In the genomic region with DNA sequence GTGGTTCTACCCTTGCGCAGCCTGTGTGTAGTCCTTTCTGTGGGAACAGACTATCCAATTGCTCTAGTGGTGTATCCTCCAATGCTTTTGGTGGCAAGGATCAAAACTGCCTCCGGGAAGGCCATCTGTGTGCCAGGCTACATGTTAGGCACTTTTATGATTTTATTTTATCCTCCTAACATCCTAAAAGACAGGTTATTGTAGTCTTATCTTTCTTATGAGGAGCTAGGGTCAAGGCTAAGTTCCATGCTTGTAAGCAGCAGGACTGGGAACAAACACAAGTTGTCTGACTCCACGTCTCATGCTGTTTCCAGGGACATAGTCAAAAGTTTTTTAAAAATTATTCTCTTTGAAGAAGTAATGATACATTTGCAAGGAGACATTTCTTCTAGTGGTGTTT, we compare ENCODE assay signal across 26 cellular contexts.
"Had no signal": no experiment of that assay in that cellular context is flagged by ENCODE, and none has a peak within 500 bp of the region (broad histone marks: within the 10 kb centered on the region; RNA-seq: fewer than 3 reads in every experiment).

No MANE protein-coding gene starts in this region.

- H3K9me3 ChIP-seq: stomach, suprapubic skin, testis, thoracic aorta, thyroid gland, tibial artery, tibial nerve, transverse colon, upper lobe of left lung, upper lobe of right lung, uterus, vagina had no signal

- H3K4me3 ChIP-seq: stomach, suprapubic skin, testis, thoracic aorta, thyroid gland, tibial artery, tibial nerve, transverse colon, upper lobe of left lung, upper lobe of right lung, uterus, vagina had no signal

- H3K36me3 ChIP-seq: stomach, suprapubic skin, thoracic aorta, thyroid gland, tibial artery, tibial nerve, transverse colon, upper lobe of left lung, upper lobe of right lung, uterus, vagina had no signal

- H3K27me3 ChIP-seq: stomach, suprapubic skin, testis, thyroid gland, tibial artery, tibial nerve, transverse colon, upper lobe of left lung, upper lobe of right lung, uterus, vagina had no signal

- H3K27ac ChIP-seq: stomach, suprapubic skin, testis, thoracic aorta, thyroid gland, tibial artery, tibial nerve, transverse colon, upper lobe of left lung, upper lobe of right lung, uterus, vagina had no signal

- ATAC-seq: stimulated activated effector memory CD8-positive, alpha-beta T cell treated with anti-CD3 and anti-CD28 coated beads, Interleukin-12 subunit alpha, Interleukin-12 subunit beta, amount 100 ng/mL, for 72 hours; stimulated activated memory B cell treated with anti-CD40 and anti-IgM and Interleukin-4, amounts not matched to agents 10 μg/mL and 1 μg/mL and 100 μg/mL, for 72 hours; stimulated activated naive B cell treated with anti-CD40 and anti-IgM and Interleukin-4, amounts not matched to agents 10 μg/mL and 1 μg/mL and 100 μg/mL, for 72 hours; stimulated activated naive CD8-positive, alpha-beta T cell treated with anti-CD3 and anti-CD28 coated beads, Interleukin-15, amount 100 ng/mL, for 72 hours; stimulated activated naive CD8-positive, alpha-beta T cell treated with anti-CD3 and anti-CD28 coated beads, Interleukin-15, Interleukin-2, amounts not matched to agents 100 U/mL and 50 U/mL, for 24 hours; upper lobe of right lung had no signal

- DNase-seq: stimulated activated CD4-positive, alpha-beta T cell treated with anti-CD3 and anti-CD28 coated beads, Interleukin-2, amount 100 ng/mL, for 48 hours; stimulated activated CD4-positive, alpha-beta T cell treated with anti-CD3 and anti-CD28 coated beads, Interleukin-4, amount 100 ng/mL, for 1 hour; stimulated activated CD4-positive, alpha-beta T cell treated with anti-CD3 and anti-CD28 coated beads, Interleukin-4, amount 100 ng/mL, for 24 hours; stimulated activated CD4-positive, alpha-beta T cell treated with anti-CD3 and anti-CD28 coated beads, Interleukin-4, amount 100 ng/mL, for 4 hours; stimulated activated CD8-positive, alpha-beta memory T cell treated with anti-CD3 and anti-CD28 coated beads, Interleukin-4, amount 100 ng/mL, for 48 hours; stimulated activated naive B cell treated with anti-CD40 and anti-IgM and Interleukin-4, amounts not matched to agents 10 μg/mL and 1 μg/mL and 100 μg/mL, for 72 hours; stimulated activated naive CD4-positive, alpha-beta T cell; stimulated activated naive CD4-positive, alpha-beta T cell treated with Interleukin-2 at 50 U/mL for 16 hours; stimulated activated naive CD8-positive, alpha-beta T cell treated with anti-CD3 and anti-CD28 coated beads, Interleukin-15, amount 100 ng/mL, for 72 hours; stimulated activated naive CD8-positive, alpha-beta T cell treated with anti-CD3 and anti-CD28 coated beads, Interleukin-15, Interleukin-2, amounts not matched to agents 100 U/mL and 50 U/mL, for 24 hours; stomach; substantia nigra; testis; thyroid gland; tibial artery; transverse colon; trophoblast cell; upper lobe of left lung; upper lobe of right lung; uterus had no signal

- H3K4me1 ChIP-seq: suprapubic skin, testis, thyroid gland, transverse colon, upper lobe of left lung, upper lobe of right lung, uterus, vagina had no signal
